1 cellular context compared by ENCODE assay signal in genomic region chr6:28213213-28213523, GRCh38.
TF ChIP-seq lines count a peak whose summit lies in the region.

No MANE protein-coding gene starts in this region.

TF ChIP-seq in HepG2, 621 proteins besides CTCF, POLR2A, EP300 and RAD21:
- no peak for TF ChIP-seq POLR2AphosphoS2 (IDR thresholded peaks at IDR 0.05; ENCODE audit: low read depth, low read length)
- TF ChIP-seq, protein P1, sequence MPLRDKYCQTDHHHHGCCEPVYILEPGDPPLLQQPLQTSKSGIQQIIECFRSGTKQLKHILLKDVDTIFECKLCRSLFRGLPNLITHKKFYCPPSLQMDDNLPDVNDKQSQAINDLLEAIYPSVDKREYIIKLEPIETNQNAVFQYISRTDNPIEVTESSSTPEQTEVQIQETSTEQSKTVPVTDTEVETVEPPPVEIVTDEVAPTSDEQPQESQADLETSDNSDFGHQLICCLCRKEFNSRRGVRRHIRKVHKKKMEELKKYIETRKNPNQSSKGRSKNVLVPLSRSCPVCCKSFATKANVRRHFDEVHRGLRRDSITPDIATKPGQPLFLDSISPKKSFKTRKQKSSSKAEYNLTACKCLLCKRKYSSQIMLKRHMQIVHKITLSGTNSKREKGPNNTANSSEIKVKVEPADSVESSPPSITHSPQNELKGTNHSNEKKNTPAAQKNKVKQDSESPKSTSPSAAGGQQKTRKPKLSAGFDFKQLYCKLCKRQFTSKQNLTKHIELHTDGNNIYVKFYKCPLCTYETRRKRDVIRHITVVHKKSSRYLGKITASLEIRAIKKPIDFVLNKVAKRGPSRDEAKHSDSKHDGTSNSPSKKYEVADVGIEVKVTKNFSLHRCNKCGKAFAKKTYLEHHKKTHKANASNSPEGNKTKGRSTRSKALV (CRISPR knock-in tag; IDR thresholded peaks at IDR 0.05) = peak; percentile 20; the same call in 1 of the 2 replicates
- peak; percentile 11; the same call in 1 of the 2 replicates for TF ChIP-seq ZNF337 (CRISPR knock-in tag; IDR thresholded peaks at IDR 0.05; ENCODE audit: borderline replicate concordance, low read depth)
- no peak for TF ChIP-seq SATB2 (CRISPR knock-in tag; IDR thresholded peaks at IDR 0.05)
- no peak for TF ChIP-seq ATRX (CRISPR knock-in tag; IDR thresholded peaks at IDR 0.05; ENCODE audit: borderline replicate concordance)
- peak; percentile 0; the same call in 1 of the 2 replicates for TF ChIP-seq TGIF2 (CRISPR knock-in tag; IDR thresholded peaks at IDR 0.05)
- TF ChIP-seq TOE1 (CRISPR knock-in tag; IDR thresholded peaks at IDR 0.05) = 0 out of 2 replicates have a peak, but pooled peaks have one; percentile 6
- peak; percentile 98; the same call in 1 of the 2 replicates for TF ChIP-seq SSRP1 (CRISPR knock-in tag; IDR thresholded peaks at IDR 0.05)
